In genomic region chrX:97096385-97096784, GRCh38 we compare ENCODE assay signal across 12 cellular contexts.
"Had no signal": no experiment of that assay in that cellular context is flagged by ENCODE, and none has a peak within 500 bp of the region (broad histone marks: within the 10 kb centered on the region; RNA-seq: fewer than 3 reads in every experiment).

No MANE protein-coding gene starts in this region.

- ATAC-seq: right cardiac atrium; stimulated activated memory B cell treated with anti-CD40 and anti-IgM and Interleukin-4, amounts not matched to agents 10 μg/mL and 1 μg/mL and 100 μg/mL, for 72 hours had no signal

- H3K9me3 ChIP-seq: colonic mucosa, neutrophil, spleen, tibial nerve had no signal

- H3K4me3 ChIP-seq: colonic mucosa, spleen, tibial nerve had no signal

- H3K27ac ChIP-seq: colonic mucosa, neutrophil, spleen, tibial nerve had no signal

- H3K27ac Mint-ChIP-seq: activated CD4-positive, alpha-beta memory T cell treated with anti-CD3 and anti-CD28 coated beads, Interleukin-2, amount 10 ng/mL, durations not matched to agents 7 days and 5 days; stimulated activated memory B cell treated with anti-CD40 and anti-IgM and Interleukin-4, amounts not matched to agents 10 μg/mL and 1 μg/mL and 100 μg/mL, for 72 hours had no signal

- H3K27me3 ChIP-seq: colonic mucosa, neutrophil, spleen, tibial nerve had no signal

- H3K36me3 ChIP-seq: colonic mucosa, neutrophil, tibial nerve had no signal

- H3K4me1 Mint-ChIP-seq: activated CD4-positive, alpha-beta memory T cell treated with anti-CD3 and anti-CD28 coated beads, Interleukin-2, amount 10 ng/mL, durations not matched to agents 7 days and 5 days; stimulated activated memory B cell treated with anti-CD40 and anti-IgM and Interleukin-4, amounts not matched to agents 10 μg/mL and 1 μg/mL and 100 μg/mL, for 72 hours had no signal

- H3K27me3 Mint-ChIP-seq: activated CD4-positive, alpha-beta memory T cell treated with anti-CD3 and anti-CD28 coated beads, Interleukin-2, amount 10 ng/mL, durations not matched to agents 7 days and 5 days; stimulated activated memory B cell treated with anti-CD40 and anti-IgM and Interleukin-4, amounts not matched to agents 10 μg/mL and 1 μg/mL and 100 μg/mL, for 72 hours had no signal

- H3K4me3 Mint-ChIP-seq: activated CD4-positive, alpha-beta memory T cell treated with anti-CD3 and anti-CD28 coated beads, Interleukin-2, amount 10 ng/mL, durations not matched to agents 7 days and 5 days; stimulated activated memory B cell treated with anti-CD40 and anti-IgM and Interleukin-4, amounts not matched to agents 10 μg/mL and 1 μg/mL and 100 μg/mL, for 72 hours had no signal

- DNase-seq: activated CD4-positive, alpha-beta memory T cell treated with anti-CD3 and anti-CD28 coated beads, Interleukin-2, amount 10 ng/mL, durations not matched to agents 7 days and 5 days; activated naive CD4-positive, alpha-beta T cell; colonic mucosa; effector CD4-positive, alpha-beta T cell; kidney glomerular epithelial cell; right cardiac atrium; spleen; stimulated activated CD4-positive, alpha-beta T cell treated with anti-CD3 and anti-CD28 coated beads, Interleukin-1b, Interleukin-23, amount 100 ng/mL, for 48 hours; T1000 had no signal

- H3K9me3 Mint-ChIP-seq: activated CD4-positive, alpha-beta memory T cell treated with anti-CD3 and anti-CD28 coated beads, Interleukin-2, amount 10 ng/mL, durations not matched to agents 7 days and 5 days; stimulated activated memory B cell treated with anti-CD40 and anti-IgM and Interleukin-4, amounts not matched to agents 10 μg/mL and 1 μg/mL and 100 μg/mL, for 72 hours had no signal

- H3K4me1 ChIP-seq: colonic mucosa, spleen, tibial nerve had no signal
